8 cellular contexts compared by ENCODE assay signal in the genomic region with DNA sequence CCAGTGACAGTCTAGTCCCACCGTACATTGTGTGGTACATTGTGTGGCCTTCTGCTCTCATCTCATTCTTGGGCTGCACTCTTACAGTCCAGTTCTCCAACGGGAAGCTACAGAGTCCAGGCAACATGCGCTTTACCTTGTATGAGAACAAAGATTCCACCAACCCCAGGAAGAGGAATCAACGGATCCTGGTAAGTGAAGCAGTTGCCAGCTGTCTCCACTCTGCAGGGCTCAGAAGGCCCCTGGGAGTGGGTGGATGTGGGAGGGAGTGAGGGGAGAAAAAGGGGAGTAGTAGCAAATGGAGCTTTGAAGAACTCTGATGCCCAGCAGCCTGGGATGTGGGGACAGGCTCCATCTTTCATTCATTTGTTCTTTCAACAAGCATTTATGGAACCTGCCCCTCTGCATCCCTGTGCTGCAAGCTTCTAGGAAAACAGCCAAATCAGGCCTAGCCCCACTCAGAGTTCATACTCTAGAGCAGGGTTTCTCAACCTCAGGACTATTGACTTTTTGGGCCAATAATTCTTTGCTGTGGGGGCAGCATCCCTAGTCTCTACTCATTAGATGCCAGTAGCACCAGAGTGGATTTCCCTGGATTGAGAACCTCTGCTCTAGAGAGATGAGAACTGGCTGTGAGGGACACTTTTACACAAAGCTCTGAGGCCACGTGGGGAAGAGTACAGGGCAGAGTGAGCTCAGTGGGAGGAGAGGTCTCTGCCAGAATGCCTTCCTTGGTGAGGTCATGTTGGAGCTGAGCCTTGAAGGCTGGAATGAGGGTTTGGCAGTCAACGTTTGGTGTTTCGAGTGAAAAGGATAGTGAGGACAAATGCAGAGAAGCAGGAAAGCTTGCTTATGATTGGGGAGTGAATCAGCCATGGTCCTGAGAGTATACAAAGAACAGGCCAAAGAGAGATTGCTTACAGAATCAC. TPM values are rescaled to one million over a fixed set of nuclear protein-coding genes. Genes with fewer than 3 reads are reported as not detected.
A peak's percentile ranks its signal among the peaks of the same experiment; 100 is the strongest.
DNase-seq lines count a peak whose midpoint lies in the region; ATAC-seq and TF ChIP-seq lines count a peak whose summit lies in the region.

No MANE protein-coding gene starts in this region.

- H3K4me1 Mint-ChIP-seq in HFFc6 (ENCODE audit: low read depth), result peaks cover 47% of the 10 kb centered on the region

- in situ Hi-C loops in GM13976 (cut with MboI; ENCODE audit: low sequenced_read_pairs, unreplicated experiment), result loop anchor here (10.0 kb wide), 1 partner anchor 108 kb away; the partner anchor contains the start of gene TOMM5

- no peak for ATAC-seq in activated naive CD4-positive, alpha-beta T cell treated with anti-CD3 and anti-CD28 coated beads, Interleukin-2, amount 50 U/mL, for 72 hours

- no peaks in the 10 kb centered on the region for H3K27me3 ChIP-seq in cardiac muscle cell

- H3K36me3 ChIP-seq in cardiac muscle cell, result peaks cover 12% of the 10 kb centered on the region

- H3K27ac ChIP-seq in cardiac muscle cell, result no peak overlapping the region

- H3K4me3 ChIP-seq in cardiac muscle cell, result peak overlapping the region; percentile 55

- peak overlapping the region; percentile 93 for H3K4me3 Mint-ChIP-seq in HFFc6

- DNase-seq in Ammon's horn (ENCODE audit: low spot score) (peak; percentile 76), HFFc6 (peak; percentile 94), cardiac muscle cell (ENCODE audit: low read depth in 1 of 2, low spot score in 1 of 2) (peak in 1 of 2 donors; percentile 95), pons (ENCODE audit: low spot score) (peak; percentile 57), GM13976 (ENCODE audit: low spot score) (no peak)
- DNase-seq in activated naive CD4-positive, alpha-beta T cell treated with anti-CD3 and anti-CD28 coated beads, Interleukin-2, amount 50 U/mL, for 72 hours (ENCODE audit: low spot score in 2 of 2), result no peak
- DNase-seq in stimulated activated CD4-positive, alpha-beta T cell treated with anti-CD3 and anti-CD28 coated beads, Interleukin-4, amount 100 ng/mL, for 24 hours, result no peak
- DNase-seq in stimulated activated CD8-positive, alpha-beta memory T cell treated with anti-CD3 and anti-CD28 coated beads, Interleukin-4, amount 100 ng/mL, for 48 hours, result no peak

- H3K9me3 ChIP-seq in cardiac muscle cell (ENCODE audit: low read depth), result no peaks in the 10 kb centered on the region

- peaks cover 2% of the 10 kb centered on the region; the same call in 1 of the 2 replicates for H3K27me3 Mint-ChIP-seq in HFFc6 (ENCODE audit: insufficient read depth)

- no peaks in the 10 kb centered on the region for H3K4me1 ChIP-seq in cardiac muscle cell (ENCODE audit: low read depth)

- H3K9me3 Mint-ChIP-seq in HFFc6, result no peaks in the 10 kb centered on the region
- H3K9me3 Mint-ChIP-seq in activated naive CD4-positive, alpha-beta T cell treated with anti-CD3 and anti-CD28 coated beads, Interleukin-2, amount 50 U/mL, for 72 hours, result peaks cover 0 to 4% of the 10 kb centered on the region in 2 donors

- peak overlapping the region; percentile 92 for H3K27ac Mint-ChIP-seq in HFFc6
- peak overlapping the region; percentile 92 to 95 for H3K27ac Mint-ChIP-seq in activated naive CD4-positive, alpha-beta T cell treated with anti-CD3 and anti-CD28 coated beads, Interleukin-2, amount 50 U/mL, for 72 hours

- TF ChIP-seq CTCF in HFFc6 (IDR thresholded peaks at IDR 0.05) (no peak), cardiac muscle cell (IDR thresholded peaks at IDR 0.05; ENCODE audit: low read depth, low read length) (no peak), GM13976 (IDR thresholded peaks at IDR 0.05; ENCODE audit: borderline replicate concordance, control extremely low read depth, extremely low read depth, insufficient read depth, missing control alignments) (no peak)

- H3K36me3 Mint-ChIP-seq in HFFc6 (ENCODE audit: low read depth), result peaks cover 14% of the 10 kb centered on the region
- H3K36me3 Mint-ChIP-seq in activated naive CD4-positive, alpha-beta T cell treated with anti-CD3 and anti-CD28 coated beads, Interleukin-2, amount 50 U/mL, for 72 hours, result peaks cover 25 to 27% of the 10 kb centered on the region in 2 donors

RNA-seq across cellular contexts. Expression of gene POLR1E, which starts 1.1 kb away (rescaled TPM):
- total RNA-seq in HFFc6 (2021; fragmentation: NEBNext Ultra II Directional; extraction: Animal tissue kit (Norgen Biotek cat#: 25700)), result 10 to 100 TPM; 31.0 to 38.5 (median 33.7) TPM
- 10 to 100 TPM; 60.3 to 66.6 TPM for total RNA-seq in activated naive CD4-positive, alpha-beta T cell treated with anti-CD3 and anti-CD28 coated beads, Interleukin-2, amount 50 U/mL, for 72 hours
- 15.1 and 18.2 TPM in 2 replicates for total RNA-seq in cardiac muscle cell
- polyA plus RNA-seq in cardiac muscle cell, result 7.6 and 7.8 TPM in 2 replicates

RNA-seq across cellular contexts. Expression of gene ZBTB5, which starts 21.6 kb away (rescaled TPM):
- 1 to 10 TPM; 4.6 to 5.9 (median 5.3) TPM for total RNA-seq in HFFc6 (2021; fragmentation: NEBNext Ultra II Directional; extraction: Animal tissue kit (Norgen Biotek cat#: 25700))
- total RNA-seq in activated naive CD4-positive, alpha-beta T cell treated with anti-CD3 and anti-CD28 coated beads, Interleukin-2, amount 50 U/mL, for 72 hours, result 10 to 100 TPM; 10.6 to 25.6 TPM
- total RNA-seq in cardiac muscle cell, result 16.2 and 24.9 TPM in 2 replicates
- polyA plus RNA-seq in cardiac muscle cell, result 6.7 and 10.9 TPM in 2 replicates

Comparison
In these comparisons a context has a peak if more than half of its experiments do, and no peak if none do; other contexts are left out.
1. DNase-seq: peak in Ammon's horn (single experiment), HFFc6 (single experiment) and pons (single experiment); none in activated naive CD4-positive, alpha-beta T cell treated with anti-CD3 and anti-CD28 coated beads, Interleukin-2, amount 50 U/mL, for 72 hours (0 of 2), stimulated activated CD4-positive, alpha-beta T cell treated with anti-CD3 and anti-CD28 coated beads, Interleukin-4, amount 100 ng/mL, for 24 hours (single experiment), stimulated activated CD8-positive, alpha-beta memory T cell treated with anti-CD3 and anti-CD28 coated beads, Interleukin-4, amount 100 ng/mL, for 48 hours (single experiment) and GM13976 (single experiment).